In the genomic region with DNA sequence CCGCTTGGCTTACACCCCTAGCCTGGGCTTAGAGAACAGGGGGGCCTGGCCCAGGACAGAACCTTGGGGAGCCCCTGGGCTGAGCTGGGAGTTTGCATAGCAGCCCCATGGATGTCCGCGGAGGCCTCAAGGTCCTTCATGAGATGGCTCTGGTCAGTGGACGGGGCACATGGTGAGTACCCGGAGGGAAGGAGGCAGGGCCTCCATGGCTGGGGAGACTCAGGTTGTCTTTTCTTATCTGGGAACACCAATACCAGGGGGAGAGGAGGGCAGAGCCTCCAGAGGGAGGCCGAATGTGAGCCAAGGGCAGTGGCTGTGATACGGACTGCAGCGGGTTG, we compare ENCODE assay signal across 33 cellular contexts.
"Had no signal": no experiment of that assay in that cellular context is flagged by ENCODE, and none has a peak within 500 bp of the region (broad histone marks: within the 10 kb centered on the region; RNA-seq: fewer than 3 reads in every experiment).

No MANE protein-coding gene starts in this region.

- H3K4me3 ChIP-seq: adrenal gland, body of pancreas, breast epithelium had no signal

- H3K9me3 ChIP-seq: adrenal gland, body of pancreas, breast epithelium had no signal

- H3K4me1 Mint-ChIP-seq: activated CD4-positive, alpha-beta memory T cell treated with anti-CD3 and anti-CD28 coated beads, Interleukin-2, amount 10 ng/mL, durations not matched to agents 7 days and 5 days had no signal

- ATAC-seq: activated naive CD4-positive, alpha-beta T cell treated with anti-CD3 and anti-CD28 coated beads, Interleukin-2, amount 50 U/mL, for 72 hours; activated T-cell treated with anti-CD3 and anti-CD28 coated beads, Interleukin-2, amount 50 U/mL, for 72 hours; body of pancreas; PC-3 had no signal

- H3K36me3 ChIP-seq: adrenal gland, breast epithelium, WERI-Rb-1 had no signal

- H3K27me3 Mint-ChIP-seq: activated CD4-positive, alpha-beta memory T cell treated with anti-CD3 and anti-CD28 coated beads, Interleukin-2, amount 10 ng/mL, durations not matched to agents 7 days and 5 days had no signal

- DNase-seq: activated CD4-positive, alpha-beta memory T cell treated with anti-CD3 and anti-CD28 coated beads, Interleukin-2, amount 10 ng/mL, durations not matched to agents 7 days and 5 days; activated CD4-positive, alpha-beta T cell treated with anti-CD3 and anti-CD28 coated beads for 1 hour; activated CD4-positive, alpha-beta T cell treated with anti-CD3 and anti-CD28 coated beads for 48 hours; activated CD4-positive, CD25-positive, alpha-beta regulatory T cell; activated gamma-delta T cell treated with Interleukin-2 at 50 U/mL for 16 hours; activated naive CD4-positive, alpha-beta T cell treated with anti-CD3 and anti-CD28 coated beads for 36 hours; activated T-cell treated with anti-CD3 and anti-CD28 coated beads, Interleukin-2, amount 50 U/mL, for 1 hour; activated T-cell treated with anti-CD3 and anti-CD28 coated beads, Interleukin-2, amount 50 U/mL, for 72 hours; adrenal gland; body of pancreas; MM.1S; MV-4-11; NCI-H1092; NCI-H1436 treated with DMSO at 0.1 percent for 48 hours; NCI-H1694 treated with DMSO at 0.1 percent for 48 hours; NCI-H2029; NCI-H2171; NCI-H510A; NCI-H526; NCI-H748 treated with DMSO at 0.1 percent for 48 hours; NK-92 treated with Interleukin-12 subunit alpha and Interleukin-12 subunit beta, amount 100 ng/mL, for 24 hours; PC-3; Right ventricle myocardium superior; SW 1271; T-helper 1 cell; T-helper 2 cell; T-helper 9 cell; WERI-Rb-1 had no signal

- H3K4me1 ChIP-seq: adrenal gland, body of pancreas, breast epithelium had no signal

- H3K36me3 Mint-ChIP-seq: activated naive CD4-positive, alpha-beta T cell treated with anti-CD3 and anti-CD28 coated beads, Interleukin-2, amount 50 U/mL, for 72 hours had no signal

- H3K4me3 Mint-ChIP-seq: activated CD4-positive, alpha-beta memory T cell treated with anti-CD3 and anti-CD28 coated beads, Interleukin-2, amount 10 ng/mL, durations not matched to agents 7 days and 5 days; activated naive CD4-positive, alpha-beta T cell treated with anti-CD3 and anti-CD28 coated beads for 36 hours; activated T-cell treated with anti-CD3 and anti-CD28 coated beads, Interleukin-2, amount 50 U/mL, for 72 hours had no signal

- H3K27ac Mint-ChIP-seq: activated CD4-positive, alpha-beta memory T cell treated with anti-CD3 and anti-CD28 coated beads, Interleukin-2, amount 10 ng/mL, durations not matched to agents 7 days and 5 days; activated naive CD4-positive, alpha-beta T cell treated with anti-CD3 and anti-CD28 coated beads for 36 hours; activated T-cell treated with anti-CD3 and anti-CD28 coated beads, Interleukin-2, amount 50 U/mL, for 72 hours; activated T-helper 2 cell treated with anti-CD3 and anti-CD28 coated beads, Interferon-gamma antibody, Interleukin-2, Interleukin-4, amounts not matched to agents 10 μg/mL and 5 μg/mL and 100 μg/mL, durations not matched to agents 14 hours and 24 hours and 36 hours had no signal

- H3K9me3 Mint-ChIP-seq: activated CD4-positive, alpha-beta memory T cell treated with anti-CD3 and anti-CD28 coated beads, Interleukin-2, amount 10 ng/mL, durations not matched to agents 7 days and 5 days; activated naive CD4-positive, alpha-beta T cell treated with anti-CD3 and anti-CD28 coated beads for 36 hours; activated naive CD4-positive, alpha-beta T cell treated with anti-CD3 and anti-CD28 coated beads, Interleukin-2, amount 50 U/mL, for 72 hours; activated T-cell treated with anti-CD3 and anti-CD28 coated beads, Interleukin-2, amount 50 U/mL, for 72 hours; activated T-helper 2 cell treated with anti-CD3 and anti-CD28 coated beads, Interferon-gamma antibody, Interleukin-2, Interleukin-4, amounts not matched to agents 10 μg/mL and 5 μg/mL and 100 μg/mL, durations not matched to agents 14 hours and 24 hours and 36 hours had no signal

- H3K27ac ChIP-seq: adrenal gland, body of pancreas, breast epithelium, KMS-11, RWPE1, WERI-Rb-1 had no signal

- H3K27me3 ChIP-seq: adrenal gland, body of pancreas had no signal
